11 cellular contexts compared by ENCODE assay signal in genomic region chr6:305371-306206, GRCh38. TPM values are rescaled to one million over a fixed set of nuclear protein-coding genes. Genes with fewer than 3 reads are reported as not detected.
DNase-seq lines count a peak whose midpoint lies in the region; ATAC-seq and TF ChIP-seq lines count a peak whose summit lies in the region.
"Had no signal": no experiment of that assay in that cellular context is flagged by ENCODE, and none has a peak within 500 bp of the region (broad histone marks: within the 10 kb centered on the region; RNA-seq: fewer than 3 reads in every experiment).

No MANE protein-coding gene starts in this region.

- ATAC-seq in GM18520 (IDR thresholded peaks at IDR 0.05; ENCODE audit: unreplicated experiment), result peak; percentile 57
- peak; percentile 78 for ATAC-seq in GM21423 (IDR thresholded peaks at IDR 0.05; ENCODE audit: unreplicated experiment)
- ATAC-seq in HG03159 (IDR thresholded peaks at IDR 0.05; ENCODE audit: unreplicated experiment), result peak; percentile 82

- no peak for TF ChIP-seq POLR2A in spleen (IDR thresholded peaks at IDR 0.05)

- peaks cover 0 to 32% (median 10%) of the 10 kb centered on the region in 6 donors for H3K4me1 ChIP-seq in spleen

- WGBS in spleen, 5 donors, result 57 to 73% (median 69%) methylated on average over 5 of the region's 5 CpGs

- no peaks in the 10 kb centered on the region for H3K9me3 ChIP-seq in spleen
- H3K9me3 ChIP-seq: Peyer's patch had no signal

- H3K27me3 ChIP-seq in kidney epithelial cell (ENCODE audit: control insufficient read depth, insufficient read depth, low read length) (no peaks in the 10 kb centered on the region), spleen (replicated peaks in 1 of 7) (no peaks in the 10 kb centered on the region)
- H3K27me3 ChIP-seq: Peyer's patch had no signal

- H3K4me3 ChIP-seq in kidney epithelial cell (ENCODE audit: low read depth, low read length), result no peak overlapping the region
- no peak overlapping the region for H3K4me3 ChIP-seq in spleen
- H3K4me3 ChIP-seq: Peyer's patch had no signal

- intact Hi-C loops in spleen (cut with DNase I; ENCODE audit: low total_unique reads), result no loop called here

- TF ChIP-seq CTCF in kidney epithelial cell (IDR thresholded peaks at IDR 0.05; ENCODE audit: insufficient read depth, low read length, poor library complexity, severe bottlenecking), result no peak
- no peak for TF ChIP-seq CTCF in spleen (IDR thresholded peaks at IDR 0.05 in 8 of 11, conservative IDR thresholded peaks at IDR 0.05 in 3 of 11)

- peak overlapping the region in 3 of 8 donors; percentile 2 to 47 (median 20) for H3K27ac ChIP-seq in spleen

- peak; percentile 50 for DNase-seq in kidney epithelial cell (ENCODE audit: low read depth)
- no peak for DNase-seq in DMS53 (lab: John Stamatoyannopoulos, UW)
- DNase-seq in activated gamma-delta T cell treated with Interleukin-2 at 50 U/mL for 16 hours, result no peak
- DNase-seq in NCI-H446 treated with DMSO at 0.1 percent for 48 hours (lab: John Stamatoyannopoulos, UW), result no peak
- no peak for DNase-seq in spleen
- DNase-seq: GDM1; stimulated activated naive CD4-positive, alpha-beta T cell had no signal

- H3K36me3 ChIP-seq in kidney epithelial cell (ENCODE audit: control insufficient read depth, insufficient read depth, low read length) (no peaks in the 10 kb centered on the region), spleen (peaks cover 0 to 62% (median 4%) of the 10 kb centered on the region in 6 donors)
- H3K36me3 ChIP-seq: Peyer's patch had no signal

RNA-seq across cellular contexts. Expression of gene DUSP22, which starts 13.3 kb away (rescaled TPM):
- total RNA-seq in kidney epithelial cell (35.1 and 35.9 TPM in 2 replicates), spleen (100 to 1,000 TPM in 1 of 7 donors, 10 to 100 TPM in 6; 60.5 to 120 (median 75.5) TPM)
- 10 to 100 TPM; 41.2 to 65.7 (median 46.8) TPM for polyA plus RNA-seq in spleen
